Comparison of ENCODE assay signal across 8 cellular contexts in the genomic region with DNA sequence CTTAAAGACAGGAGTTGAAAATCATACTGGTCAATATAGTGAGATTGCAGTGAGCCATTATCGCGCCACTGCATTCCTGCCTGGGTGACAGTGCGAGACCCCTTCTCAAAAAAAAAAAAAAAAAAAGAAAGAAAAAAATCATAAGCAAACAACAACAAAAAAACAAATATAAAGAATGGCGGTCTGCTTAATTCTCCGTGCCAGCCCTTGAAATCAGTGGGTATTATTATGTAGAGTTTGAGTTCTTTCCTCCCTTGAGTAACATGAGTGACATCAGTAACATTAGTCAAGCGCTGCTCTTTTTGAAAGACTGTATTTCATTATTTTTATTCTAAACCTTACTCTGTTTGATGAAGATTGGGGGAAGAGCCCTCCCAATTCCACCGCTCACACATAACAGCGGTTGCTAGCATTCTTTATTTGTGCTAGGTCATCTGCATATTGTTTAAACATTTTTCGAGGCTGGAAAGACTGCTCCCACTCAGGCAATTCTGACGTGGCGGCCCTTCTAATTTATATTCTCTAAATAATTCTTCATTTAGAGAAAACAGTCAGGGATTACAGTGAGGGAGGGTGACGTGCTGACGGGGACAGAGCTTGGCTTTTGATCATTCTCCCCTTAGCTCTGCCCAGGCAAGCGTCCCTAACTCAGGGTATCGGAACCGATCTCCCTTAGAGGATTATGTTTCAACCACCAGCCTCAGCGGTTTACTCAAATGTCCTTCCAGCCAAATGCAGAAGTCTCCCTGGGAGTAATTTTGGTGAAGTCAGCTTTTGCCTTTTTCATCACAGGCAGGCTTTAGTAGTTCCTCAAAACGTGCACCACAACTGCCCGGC. TPM values are rescaled to one million over a fixed set of nuclear protein-coding genes. Genes with fewer than 3 reads are reported as not detected.
DNase-seq lines count a peak whose midpoint lies in the region; ATAC-seq lines count a peak whose summit lies in the region.

No MANE protein-coding gene starts in this region.

- peak overlapping the region; percentile 93 to 95 for H3K27ac Mint-ChIP-seq in T-cell

- ATAC-seq in activated CD4-positive, CD25-positive, alpha-beta regulatory T cell treated with anti-CD3 and anti-CD28 coated beads, Interleukin-2, amount 50 U/mL, for 24 hours = peak; percentile 11
- ATAC-seq in T-cell (replicated peaks in 1 of 4) = peak in 2 of 4 experiments; percentile 1 to 4

- peaks cover 4% of the 10 kb centered on the region for H3K4me1 ChIP-seq in thymus (ENCODE audit: control insufficient read depth, insufficient read depth, low read length)

- no peaks in the 10 kb centered on the region for H3K27me3 ChIP-seq in thymus (ENCODE audit: control insufficient read depth, insufficient read depth)

- CTCF ChIA-PET in T-cell (lab: Charles Lee) = no interaction called here

- no peaks in the 10 kb centered on the region for H3K36me3 Mint-ChIP-seq in T-cell

- POLR2A ChIA-PET in T-cell (lab: Charles Lee) = interaction anchor here in 1 of 2 donors (0.6 to 1.4 kb wide), 9 partner anchors 9 to 408 kb away, joined by 3 to 10 read pairs (median 4); a partner anchor contains a TSS

- 31% methylated on average over 19 of the region's 19 CpGs for WGBS in thymus

- no peaks in the 10 kb centered on the region for H3K27me3 Mint-ChIP-seq in T-cell

- H3K36me3 ChIP-seq in thymus (ENCODE audit: control insufficient read depth, insufficient read depth) = no peaks in the 10 kb centered on the region

- H3K9me3 Mint-ChIP-seq in T-cell = no peaks in the 10 kb centered on the region

- DNase-seq in activated CD4-positive, CD25-positive, alpha-beta regulatory T cell (lab: John Stamatoyannopoulos, UW) = no peak
- DNase-seq in KBM-7 = peak; percentile 97
- no peak for DNase-seq in T-cell
- peak; percentile 60 for DNase-seq in ecto neural progenitor cell (ENCODE audit: low spot score)
- peak; percentile 67 for DNase-seq in midbrain (lab: John Stamatoyannopoulos, UW)
- DNase-seq in cerebellar cortex (ENCODE audit: low spot score) = no peak

- peak overlapping the region; percentile 86 for H3K4me3 ChIP-seq in thymus (ENCODE audit: low read length)

- H3K4me3 Mint-ChIP-seq in T-cell = peak overlapping the region; percentile 85 to 98 (median 90)

- peak overlapping the region; percentile 92 for H3K27ac ChIP-seq in thymus (ENCODE audit: low read depth)

- in situ Hi-C loops in KBM-7 (cut with MboI; ENCODE audit: low pct_unique_long_range_greater_than_20kb, low sequenced_read_pairs) = no loop called here

- peaks cover 37 to 41% (median 38%) of the 10 kb centered on the region in 3 donors for H3K4me1 Mint-ChIP-seq in T-cell

- H3K9me3 ChIP-seq in thymus (ENCODE audit: control insufficient read depth) = no peaks in the 10 kb centered on the region

RNA-seq across cellular contexts. Expression of a gene that starts 0.9 kb away (rescaled TPM):
- total RNA-seq in T-cell = 100 to 1,000 TPM; 146 to 185 (median 167) TPM
- 196 TPM for polyA plus RNA-seq in thymus

RNA-seq across cellular contexts. Expression of a gene that starts 44.9 kb away (rescaled TPM):
- 1 to 10 TPM in 2 of 5 donors, under 1 TPM in 3; 0.19 to 1.2 (median 0.80) TPM for total RNA-seq in T-cell
- 8.1 TPM for polyA plus RNA-seq in thymus

Comparison
In these comparisons a context has a peak if more than half of its experiments do, and no peak if none do; other contexts are left out.
1. DNase-seq: peak in KBM-7 (single experiment), ecto neural progenitor cell (single experiment) and midbrain (single experiment); none in activated CD4-positive, CD25-positive, alpha-beta regulatory T cell (0 of 4), T-cell (0 of 34) and cerebellar cortex (single experiment).